In genomic region chr14:61736751-61737150, GRCh38 we compare ENCODE assay signal across 17 cellular contexts. TPM values are rescaled to one million over a fixed set of nuclear protein-coding genes. Genes with fewer than 3 reads are reported as not detected.
DNase-seq lines count a peak whose midpoint lies in the region; ATAC-seq and TF ChIP-seq lines count a peak whose summit lies in the region.
"Had no signal": no experiment of that assay in that cellular context is flagged by ENCODE, and none has a peak within 500 bp of the region (broad histone marks: within the 10 kb centered on the region; RNA-seq: fewer than 3 reads in every experiment).

No MANE protein-coding gene starts in this region.

- H2AFZ ChIP-seq in GM23248 = no peak overlapping the region

- ATAC-seq in memory B cell (ENCODE audit: low read depth) (no peak), GM21737 (IDR thresholded peaks at IDR 0.05; ENCODE audit: unreplicated experiment) (no peak), left lobe of liver (no peak)

- H3K36me3 Mint-ChIP-seq in activated CD4-positive, alpha-beta T cell treated with anti-CD3 and anti-CD28 coated beads, Interleukin-2, amount 10 ng/mL, durations not matched to agents 24 days and 14 days (ENCODE audit: low read depth) = peaks cover 69% of the 10 kb centered on the region
- peaks cover 28% of the 10 kb centered on the region for H3K36me3 Mint-ChIP-seq in memory B cell

- peaks cover 27% of the 10 kb centered on the region; the same call in 1 of the 2 replicates for H4K20me1 ChIP-seq in GM23248 (ENCODE audit: insufficient read depth)

- WGBS in GM23248 (ENCODE audit: low coverage in 1 of 2, low lambda C conversion rate in 2 of 2, missing lambda C conversion rate in 2 of 2), 2 experiments = 83 to 88% methylated on average over 4 of the region's 4 CpGs

- peak overlapping the region; percentile 61 for H3K27ac ChIP-seq in GM23248
- H3K27ac ChIP-seq in VCaP = peak overlapping the region; percentile 57; the same call in 1 of the 2 replicates
- H3K27ac ChIP-seq: tibial artery, WERI-Rb-1 had no signal

- H3K4me1 ChIP-seq in GM23248 (ENCODE audit: insufficient read depth) = peaks cover 27% of the 10 kb centered on the region
- H3K4me1 ChIP-seq: tibial artery had no signal

- no peaks in the 10 kb centered on the region for H3K9me3 Mint-ChIP-seq in activated CD4-positive, alpha-beta T cell treated with anti-CD3 and anti-CD28 coated beads, Interleukin-2, amount 10 ng/mL, durations not matched to agents 24 days and 14 days
- no peaks in the 10 kb centered on the region for H3K9me3 Mint-ChIP-seq in memory B cell
- H3K9me3 Mint-ChIP-seq: CD4-positive, alpha-beta T cell; naive B cell had no signal

- peaks cover 98% of the 10 kb centered on the region for H3K79me2 ChIP-seq in GM23248 (ENCODE audit: insufficient read depth)

- no peak overlapping the region for H3K4me3 ChIP-seq in GM23248
- H3K4me3 ChIP-seq: lung, tibial artery had no signal

- H3K4me2 ChIP-seq in GM23248 (ENCODE audit: unreplicated experiment) = no peak overlapping the region

- H3K36me3 ChIP-seq in GM23248 (ENCODE audit: low read depth) = peaks cover 91% of the 10 kb centered on the region

- H3K9me3 ChIP-seq in GM23248 (ENCODE audit: low read depth) = no peaks in the 10 kb centered on the region
- H3K9me3 ChIP-seq: tibial artery had no signal

- H3F3A ChIP-seq in GM23248 (ENCODE audit: insufficient read depth) = peaks cover 95% of the 10 kb centered on the region

- no peaks in the 10 kb centered on the region for H3K9me2 ChIP-seq in GM23248 (ENCODE audit: insufficient read depth)

- peak overlapping the region; percentile 4; the same call in 1 of the 2 replicates for H3K9ac ChIP-seq in GM23248

- no peaks in the 10 kb centered on the region for H3K27me3 Mint-ChIP-seq in activated CD4-positive, alpha-beta T cell treated with anti-CD3 and anti-CD28 coated beads, Interleukin-2, amount 10 ng/mL, durations not matched to agents 24 days and 14 days
- H3K27me3 Mint-ChIP-seq in memory B cell = no peaks in the 10 kb centered on the region
- H3K27me3 Mint-ChIP-seq: activated naive CD8-positive, alpha-beta T cell; CD4-positive, alpha-beta T cell; naive B cell; progenitor cell of endocrine pancreas had no signal

- no peak overlapping the region for H3K4me3 Mint-ChIP-seq in activated CD4-positive, alpha-beta T cell treated with anti-CD3 and anti-CD28 coated beads, Interleukin-2, amount 10 ng/mL, durations not matched to agents 24 days and 14 days
- H3K4me3 Mint-ChIP-seq in memory B cell = no peak overlapping the region
- H3K4me3 Mint-ChIP-seq: activated naive CD8-positive, alpha-beta T cell; CD4-positive, alpha-beta T cell; naive B cell had no signal

- no peak for DNase-seq in activated CD4-positive, alpha-beta T cell treated with anti-CD3 and anti-CD28 coated beads, Interleukin-2, amount 10 ng/mL, durations not matched to agents 24 days and 14 days
- no peak for DNase-seq in activated CD4-positive, alpha-beta T cell treated with anti-CD3 and anti-CD28 coated beads, Interleukin-2, amount 50 U/mL, for 48 hours
- DNase-seq in GM23248 (peak; percentile 33), memory B cell (ENCODE audit: low spot score in 2 of 2) (no peak), NCI-H1092 treated with DMSO at 0.1 percent for 48 hours (lab: John Stamatoyannopoulos, UW) (no peak), left lobe of liver (ENCODE audit: low spot score) (no peak)
- DNase-seq: CD4-positive, alpha-beta T cell; effector memory CD4-positive, alpha-beta T cell; naive B cell; NCI-H1436; tibial artery; WERI-Rb-1 had no signal

- peak overlapping the region; percentile 78 for H3K27ac Mint-ChIP-seq in activated CD4-positive, alpha-beta T cell treated with anti-CD3 and anti-CD28 coated beads, Interleukin-2, amount 10 ng/mL, durations not matched to agents 24 days and 14 days
- peak overlapping the region; percentile 17 for H3K27ac Mint-ChIP-seq in memory B cell
- H3K27ac Mint-ChIP-seq: activated naive CD8-positive, alpha-beta T cell; CD4-positive, alpha-beta T cell; progenitor cell of endocrine pancreas had no signal

- peaks cover 31% of the 10 kb centered on the region for H3K4me1 Mint-ChIP-seq in activated CD4-positive, alpha-beta T cell treated with anti-CD3 and anti-CD28 coated beads, Interleukin-2, amount 10 ng/mL, durations not matched to agents 24 days and 14 days
- H3K4me1 Mint-ChIP-seq in memory B cell = peaks cover 4% of the 10 kb centered on the region

- H3K27me3 ChIP-seq in GM23248 (replicated peaks; ENCODE audit: insufficient read depth) = no peaks in the 10 kb centered on the region
- H3K27me3 ChIP-seq: tibial artery had no signal

- intact Hi-C loops in activated CD4-positive, alpha-beta T cell treated with anti-CD3 and anti-CD28 coated beads, Interleukin-2, amount 10 ng/mL, durations not matched to agents 24 days and 14 days (cut with micrococcal nuclease) = no loop called here

- TF ChIP-seq CTCF in VCaP (conservative IDR thresholded peaks at IDR 0.05) = no peak

- in situ Hi-C loops in GM23248 (cut with MboI) = no loop called here

RNA-seq across cellular contexts. Expression of gene SNAPC1, which starts 25.5 kb away (rescaled TPM):
- 12.1 and 12.3 TPM in 2 replicates for total RNA-seq in activated CD4-positive, alpha-beta T cell treated with anti-CD3 and anti-CD28 coated beads, Interleukin-2, amount 10 ng/mL, durations not matched to agents 24 days and 14 days
- total RNA-seq in GM23248 (2014; rRNA removed; shearing (Covaris generic)) = 32.1 and 35.9 TPM in 2 replicates
- 41.0 and 41.6 TPM in 2 replicates for polyA plus RNA-seq in GM23248 (2016; fragmentation: Nextera tagmentation; extraction: Ambion mirVana)
- 1.4 TPM for total RNA-seq in left lobe of liver

RNA-seq across cellular contexts. Expression of gene HIF1A, which starts 41.4 kb away (rescaled TPM):
- total RNA-seq in activated CD4-positive, alpha-beta T cell treated with anti-CD3 and anti-CD28 coated beads, Interleukin-2, amount 10 ng/mL, durations not matched to agents 24 days and 14 days = 175 and 181 TPM in 2 replicates
- total RNA-seq in GM23248 (2014; rRNA removed; shearing (Covaris generic)) = 1,114 and 1,257 TPM in 2 replicates
- polyA plus RNA-seq in GM23248 (2016; fragmentation: Nextera tagmentation; extraction: Ambion mirVana) = 863 and 907 TPM in 2 replicates
- 27.9 TPM for total RNA-seq in left lobe of liver
